Comparison of ENCODE assay signal across 7 cellular contexts in the genomic region with DNA sequence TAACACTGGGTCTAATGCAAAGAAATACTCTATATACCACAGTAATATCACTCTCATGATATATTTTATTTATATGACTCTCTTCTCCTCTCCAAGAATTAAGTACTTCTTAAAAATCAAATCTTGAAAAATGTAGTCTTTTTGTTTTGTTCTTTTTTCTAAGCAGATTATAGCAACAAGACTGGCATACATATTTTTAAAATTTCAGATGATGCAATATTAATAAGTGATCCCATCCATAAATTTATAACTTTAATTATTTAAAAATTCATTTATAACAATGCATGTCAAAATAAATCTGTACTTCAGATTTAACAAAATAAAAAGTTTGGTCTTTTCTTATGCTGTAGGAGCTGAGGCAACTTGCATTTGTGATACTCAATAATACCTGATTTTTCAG.
"Had no signal": no experiment of that assay in that cellular context is flagged by ENCODE, and none has a peak within 500 bp of the region (broad histone marks: within the 10 kb centered on the region; RNA-seq: fewer than 3 reads in every experiment).

No MANE protein-coding gene starts in this region.

- H3K4me3 ChIP-seq: GM12878 had no signal

- FAIRE-seq: GM12878, GM12891, GM12892, GM18507, GM19239 had no signal

- ATAC-seq: GM12878 had no signal

- DNase-seq: GDM1, GF-D8 had no signal
